ENCODE assay signal across 14 cellular contexts in the genomic region with DNA sequence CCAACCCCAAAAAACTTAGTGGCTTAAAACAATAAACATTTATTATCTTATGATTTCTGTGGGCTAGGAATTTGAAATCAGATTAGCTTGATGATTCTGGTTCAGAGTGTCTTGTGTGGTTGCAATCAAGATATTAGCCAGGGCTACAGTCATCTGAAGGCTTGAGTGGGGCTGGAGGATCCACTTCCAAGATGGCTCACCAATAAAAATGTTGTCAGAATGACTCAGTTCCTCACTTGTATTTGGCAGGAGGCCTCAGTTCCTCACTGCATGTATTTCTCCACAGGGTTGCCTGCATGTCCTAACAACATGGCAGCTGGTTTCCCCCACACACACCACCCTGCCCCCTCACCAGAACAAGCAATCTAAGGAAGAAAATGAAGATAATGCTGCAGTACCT.
DNase-seq lines count a peak whose midpoint lies in the region; ATAC-seq and FAIRE-seq lines count a peak whose summit lies in the region.
"Had no signal": no experiment of that assay in that cellular context is flagged by ENCODE, and none has a peak within 500 bp of the region (broad histone marks: within the 10 kb centered on the region; RNA-seq: fewer than 3 reads in every experiment).

No MANE protein-coding gene starts in this region.

- ATAC-seq in GM21526 (IDR thresholded peaks at IDR 0.05; ENCODE audit: low FRiP score, unreplicated experiment), result no peak
- ATAC-seq: CD8-positive, alpha-beta T cell had no signal

- peak; percentile 70 for FAIRE-seq in urothelium cell line (lab: Jason Lieb, UNC)
- FAIRE-seq: D721Med had no signal

- DNase-seq in DMS53 (lab: John Stamatoyannopoulos, UW) (peak; percentile 1), DMS53 treated with DMSO at 0.1 percent for 48 hours (lab: John Stamatoyannopoulos, UW; ENCODE audit: unreplicated experiment) (no peak), LoVo (ENCODE audit: low spot score) (peak; percentile 56), amniotic epithelial cell (ENCODE audit: low read depth) (peak; percentile 6), urothelium cell line (ENCODE audit: low spot score) (no peak), amniotic stem cell (lab: John Stamatoyannopoulos, UW) (no peak), HT-29 (ENCODE audit: low spot score) (no peak)
- DNase-seq: CD8-positive, alpha-beta T cell; COR-L47; DMS153; GM23248; H7 had no signal

Comparison
In these comparisons a context has a peak if more than half of its experiments do, and no peak if none do; other contexts are left out.
1. DNase-seq: peak in DMS53 (single experiment), LoVo (single experiment) and amniotic epithelial cell (single experiment); none in DMS53 treated with DMSO at 0.1 percent for 48 hours (single experiment), urothelium cell line (single experiment), amniotic stem cell (single experiment) and HT-29 (single experiment).